Comparison of ENCODE assay signal across 1 cellular context in genomic region chr10:93077860-93078337, GRCh38.
TF ChIP-seq lines count a peak whose summit lies in the region.

No MANE protein-coding gene starts in this region.

TF ChIP-seq in K562, 482 proteins besides CTCF, POLR2A, EP300 and RAD21 (continued from another document and continues in another):
- TF ChIP-seq NR2C2 (CRISPR knock-in tag; IDR thresholded peaks at IDR 0.05) (no peak), NR2C2 (tag; IDR thresholded peaks at IDR 0.05) (peak; percentile 88), ZNF79 (CRISPR knock-in tag; IDR thresholded peaks at IDR 0.05; ENCODE audit: low read depth) (no peak), SMAD4 (CRISPR knock-in tag; conservative IDR thresholded peaks at IDR 0.05) (peak; percentile 92), USF2 (CRISPR knock-in tag; IDR thresholded peaks at IDR 0.05) (no peak), BHLHE40 (IDR thresholded peaks at IDR 0.05; ENCODE audit: low read length) (0 out of 2 replicates have a peak, but pooled peaks have one; percentile 45), CBX1 (IDR thresholded peaks at IDR 0.05; ENCODE audit: low read depth) (no peak), ZNF316 (IDR thresholded peaks at IDR 0.05) (peak; percentile 63), JUND (IDR thresholded peaks at IDR 0.05; ENCODE audit: borderline replicate concordance, low read depth, low read length) (peak; percentile 53; the same call in 1 of the 2 replicates), JUND (tag; IDR thresholded peaks at IDR 0.05; ENCODE audit: borderline replicate concordance, low read depth, low read length) (no peak; the same call in 2 of the 3 replicates), HDAC2 (IDR thresholded peaks at IDR 0.05) (peak; percentile 93), ZNF644 (tag; IDR thresholded peaks at IDR 0.05; ENCODE audit: low read depth) (peak; percentile 80; the same call in 1 of the 2 replicates), SRSF1 (IDR thresholded peaks at IDR 0.05; ENCODE audit: low read depth, low read length) (no peak), ZNF41 (CRISPR knock-in tag; conservative IDR thresholded peaks at IDR 0.05) (no peak), GTF2E2 (tag; IDR thresholded peaks at IDR 0.05) (no peak), CBFA2T3 (IDR thresholded peaks at IDR 0.05) (peak; percentile 96), ZNF696 (CRISPR knock-in tag; conservative IDR thresholded peaks at IDR 0.05) (no peak), TEAD1 (CRISPR knock-in tag; IDR thresholded peaks at IDR 0.05) (0 out of 4 replicates have a peak, but pooled peaks of 1 of the 2 experiments have one; percentile 35), PYGO2 (tag; IDR thresholded peaks at IDR 0.05) (peak; percentile 58; the same call in 1 of the 2 replicates), KLF16 (IDR thresholded peaks at IDR 0.05) (peak; percentile 91), MEIS2 (IDR thresholded peaks at IDR 0.05; ENCODE audit: partially characterized antibody) (peak; percentile 93), FOSL1 (tag; conservative IDR thresholded peaks at IDR 0.05) (peak; percentile 76), MYBL2 (IDR thresholded peaks at IDR 0.05; ENCODE audit: low read depth) (no peak), MYBL2 (CRISPR knock-in tag; IDR thresholded peaks at IDR 0.05; ENCODE audit: borderline replicate concordance) (no peak), BACH1 (tag; IDR thresholded peaks at IDR 0.05) (0 out of 2 replicates have a peak, but pooled peaks have one; percentile 20), HOXB6 (CRISPR knock-in tag; IDR thresholded peaks at IDR 0.05; ENCODE audit: borderline replicate concordance) (no peak), ZNF165 (CRISPR knock-in tag; IDR thresholded peaks at IDR 0.05; ENCODE audit: borderline replicate concordance) (no peak), STAT5A (IDR thresholded peaks at IDR 0.05; ENCODE audit: borderline replicate concordance, low read length) (peak; percentile 79), MAFK (IDR thresholded peaks at IDR 0.05; ENCODE audit: low read length) (peak; percentile 14; the same call in 1 of the 2 replicates), GTF2F1 (IDR thresholded peaks at IDR 0.05; ENCODE audit: low read depth, low read length) (no peak), EHMT2 (IDR thresholded peaks at IDR 0.05) (no peak), ETV1 (tag; conservative IDR thresholded peaks at IDR 0.05; ENCODE audit: low read depth) (0 out of 2 replicates have a peak, but pooled peaks have one; percentile 19), PBX2 (CRISPR knock-in tag; IDR thresholded peaks at IDR 0.05; ENCODE audit: low read depth) (no peak), PBX2 (tag; conservative IDR thresholded peaks at IDR 0.05; ENCODE audit: low read depth) (peak; percentile 90), NFXL1 (CRISPR knock-in tag; IDR thresholded peaks at IDR 0.05) (no peak), ZNF589 (CRISPR knock-in tag; IDR thresholded peaks at IDR 0.05; ENCODE audit: low read depth) (0 out of 2 replicates have a peak, but pooled peaks have one; percentile 52), ARHGAP35 (IDR thresholded peaks at IDR 0.05; ENCODE audit: partially characterized antibody) (peak; percentile 65), NFATC3 (IDR thresholded peaks at IDR 0.05) (no peak), NR2C1 (IDR thresholded peaks at IDR 0.05) (peak; percentile 73), NR2C1 (tag; IDR thresholded peaks at IDR 0.05) (peak; percentile 85), RCOR1 (IDR thresholded peaks at IDR 0.05; ENCODE audit: borderline replicate concordance in 1 of 2, low read depth in 2 of 2, low read length in 2 of 2) (peak; percentile 44 to 98; a peak in 3 of 4 replicates), MNT (conservative IDR thresholded peaks at IDR 0.05) (peak in 1 of 2 experiments; percentile 50; a peak in 1 of 4 replicates), ZNF263 (CRISPR knock-in tag; IDR thresholded peaks at IDR 0.05; ENCODE audit: borderline replicate concordance) (no peak; the same call in 1 of the 2 replicates), ZBTB11 (CRISPR knock-in tag; IDR thresholded peaks at IDR 0.05) (peak in 1 of 3 experiments; percentile 67; a peak in 2 of 6 replicates), GATA2 (CRISPR knock-in tag; IDR thresholded peaks at IDR 0.05) (peak; percentile 78), MYNN (IDR thresholded peaks at IDR 0.05) (0 out of 2 replicates have a peak, but pooled peaks have one; percentile 32), MYNN (CRISPR knock-in tag; IDR thresholded peaks at IDR 0.05) (no peak), ZNF197 (CRISPR knock-in tag; IDR thresholded peaks at IDR 0.05; ENCODE audit: low read depth) (peak; percentile 77; the same call in 1 of the 2 replicates), CREM (IDR thresholded peaks at IDR 0.05; ENCODE audit: low read depth) (peak; percentile 64), ZNF584 (CRISPR knock-in tag; IDR thresholded peaks at IDR 0.05; ENCODE audit: low read depth) (no peak), DPF2 (IDR thresholded peaks at IDR 0.05) (peak; percentile 81), ZNF431 (CRISPR knock-in tag; IDR thresholded peaks at IDR 0.05) (peak; percentile 80), SREBF1 (IDR thresholded peaks at IDR 0.05; ENCODE audit: borderline replicate concordance, low read depth, low read length) (no peak)
- TF ChIP-seq, protein P1, sequence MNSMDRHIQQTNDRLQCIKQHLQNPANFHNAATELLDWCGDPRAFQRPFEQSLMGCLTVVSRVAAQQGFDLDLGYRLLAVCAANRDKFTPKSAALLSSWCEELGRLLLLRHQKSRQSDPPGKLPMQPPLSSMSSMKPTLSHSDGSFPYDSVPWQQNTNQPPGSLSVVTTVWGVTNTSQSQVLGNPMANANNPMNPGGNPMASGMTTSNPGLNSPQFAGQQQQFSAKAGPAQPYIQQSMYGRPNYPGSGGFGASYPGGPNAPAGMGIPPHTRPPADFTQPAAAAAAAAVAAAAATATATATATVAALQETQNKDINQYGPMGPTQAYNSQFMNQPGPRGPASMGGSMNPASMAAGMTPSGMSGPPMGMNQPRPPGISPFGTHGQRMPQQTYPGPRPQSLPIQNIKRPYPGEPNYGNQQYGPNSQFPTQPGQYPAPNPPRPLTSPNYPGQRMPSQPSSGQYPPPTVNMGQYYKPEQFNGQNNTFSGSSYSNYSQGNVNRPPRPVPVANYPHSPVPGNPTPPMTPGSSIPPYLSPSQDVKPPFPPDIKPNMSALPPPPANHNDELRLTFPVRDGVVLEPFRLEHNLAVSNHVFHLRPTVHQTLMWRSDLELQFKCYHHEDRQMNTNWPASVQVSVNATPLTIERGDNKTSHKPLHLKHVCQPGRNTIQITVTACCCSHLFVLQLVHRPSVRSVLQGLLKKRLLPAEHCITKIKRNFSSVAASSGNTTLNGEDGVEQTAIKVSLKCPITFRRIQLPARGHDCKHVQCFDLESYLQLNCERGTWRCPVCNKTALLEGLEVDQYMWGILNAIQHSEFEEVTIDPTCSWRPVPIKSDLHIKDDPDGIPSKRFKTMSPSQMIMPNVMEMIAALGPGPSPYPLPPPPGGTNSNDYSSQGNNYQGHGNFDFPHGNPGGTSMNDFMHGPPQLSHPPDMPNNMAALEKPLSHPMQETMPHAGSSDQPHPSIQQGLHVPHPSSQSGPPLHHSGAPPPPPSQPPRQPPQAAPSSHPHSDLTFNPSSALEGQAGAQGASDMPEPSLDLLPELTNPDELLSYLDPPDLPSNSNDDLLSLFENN (IDR thresholded peaks at IDR 0.05; ENCODE audit: low read depth in 2 of 2, low read length in 2 of 2) = peak in 1 of 2 experiments; percentile 68; a peak in 1 of 4 replicates
- TF ChIP-seq, protein P2, sequence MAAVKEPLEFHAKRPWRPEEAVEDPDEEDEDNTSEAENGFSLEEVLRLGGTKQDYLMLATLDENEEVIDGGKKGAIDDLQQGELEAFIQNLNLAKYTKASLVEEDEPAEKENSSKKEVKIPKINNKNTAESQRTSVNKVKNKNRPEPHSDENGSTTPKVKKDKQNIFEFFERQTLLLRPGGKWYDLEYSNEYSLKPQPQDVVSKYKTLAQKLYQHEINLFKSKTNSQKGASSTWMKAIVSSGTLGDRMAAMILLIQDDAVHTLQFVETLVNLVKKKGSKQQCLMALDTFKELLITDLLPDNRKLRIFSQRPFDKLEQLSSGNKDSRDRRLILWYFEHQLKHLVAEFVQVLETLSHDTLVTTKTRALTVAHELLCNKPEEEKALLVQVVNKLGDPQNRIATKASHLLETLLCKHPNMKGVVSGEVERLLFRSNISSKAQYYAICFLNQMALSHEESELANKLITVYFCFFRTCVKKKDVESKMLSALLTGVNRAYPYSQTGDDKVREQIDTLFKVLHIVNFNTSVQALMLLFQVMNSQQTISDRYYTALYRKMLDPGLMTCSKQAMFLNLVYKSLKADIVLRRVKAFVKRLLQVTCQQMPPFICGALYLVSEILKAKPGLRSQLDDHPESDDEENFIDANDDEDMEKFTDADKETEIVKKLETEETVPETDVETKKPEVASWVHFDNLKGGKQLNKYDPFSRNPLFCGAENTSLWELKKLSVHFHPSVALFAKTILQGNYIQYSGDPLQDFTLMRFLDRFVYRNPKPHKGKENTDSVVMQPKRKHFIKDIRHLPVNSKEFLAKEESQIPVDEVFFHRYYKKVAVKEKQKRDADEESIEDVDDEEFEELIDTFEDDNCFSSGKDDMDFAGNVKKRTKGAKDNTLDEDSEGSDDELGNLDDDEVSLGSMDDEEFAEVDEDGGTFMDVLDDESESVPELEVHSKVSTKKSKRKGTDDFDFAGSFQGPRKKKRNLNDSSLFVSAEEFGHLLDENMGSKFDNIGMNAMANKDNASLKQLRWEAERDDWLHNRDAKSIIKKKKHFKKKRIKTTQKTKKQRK (IDR thresholded peaks at IDR 0.05; ENCODE audit: borderline replicate concordance, low read depth, low read length) = no peak
- TF ChIP-seq, protein P3, sequence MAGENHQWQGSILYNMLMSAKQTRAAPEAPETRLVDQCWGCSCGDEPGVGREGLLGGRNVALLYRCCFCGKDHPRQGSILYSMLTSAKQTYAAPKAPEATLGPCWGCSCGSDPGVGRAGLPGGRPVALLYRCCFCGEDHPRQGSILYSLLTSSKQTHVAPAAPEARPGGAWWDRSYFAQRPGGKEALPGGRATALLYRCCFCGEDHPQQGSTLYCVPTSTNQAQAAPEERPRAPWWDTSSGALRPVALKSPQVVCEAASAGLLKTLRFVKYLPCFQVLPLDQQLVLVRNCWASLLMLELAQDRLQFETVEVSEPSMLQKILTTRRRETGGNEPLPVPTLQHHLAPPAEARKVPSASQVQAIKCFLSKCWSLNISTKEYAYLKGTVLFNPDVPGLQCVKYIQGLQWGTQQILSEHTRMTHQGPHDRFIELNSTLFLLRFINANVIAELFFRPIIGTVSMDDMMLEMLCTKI (IDR thresholded peaks at IDR 0.05; ENCODE audit: partially characterized antibody) = no peak
